13 cellular contexts compared by ENCODE assay signal in the genomic region with DNA sequence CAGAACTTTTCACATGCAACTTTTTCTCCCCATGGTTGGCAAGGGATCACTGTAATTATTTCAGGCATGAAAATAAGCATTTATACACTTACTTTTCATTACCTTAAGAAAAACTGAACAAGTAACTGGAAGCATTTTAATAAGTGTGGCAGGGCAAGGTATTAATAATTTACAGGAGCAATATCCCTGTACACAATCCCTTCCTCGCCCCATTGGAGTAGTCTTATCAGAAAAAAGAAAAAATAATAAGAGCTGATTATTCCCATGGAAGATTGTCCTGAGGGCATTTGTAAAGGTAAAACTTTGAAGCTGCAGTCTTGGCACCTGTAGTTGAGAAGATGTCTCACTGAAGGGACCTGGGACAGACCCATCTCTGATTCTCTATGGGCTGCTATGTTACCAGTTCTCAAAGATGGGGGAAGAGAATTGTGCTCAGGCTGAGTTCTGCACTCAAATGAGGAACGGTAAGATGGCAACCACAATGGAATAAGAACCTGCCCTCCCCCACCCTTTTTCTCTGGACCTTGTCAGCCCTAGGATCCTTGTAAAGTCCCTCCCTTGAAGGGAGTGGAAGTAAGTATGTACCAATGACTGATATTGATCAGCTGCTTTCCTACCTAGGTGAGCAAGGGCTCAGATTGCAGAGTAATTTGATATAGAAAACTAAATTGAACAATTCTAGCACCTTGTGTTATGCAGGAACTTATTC.
"Had no signal": no experiment of that assay in that cellular context is flagged by ENCODE, and none has a peak within 500 bp of the region (broad histone marks: within the 10 kb centered on the region; RNA-seq: fewer than 3 reads in every experiment).

No MANE protein-coding gene starts in this region.

- H3K79me2 ChIP-seq: parathyroid adenoma had no signal

- H3K9me3 Mint-ChIP-seq: activated T-cell treated with anti-CD3 and anti-CD28 coated beads, Interleukin-2, amount 50 U/mL, for 4 hours; effector memory CD8-positive, alpha-beta T cell; neural progenitor cell had no signal

- H3K4me2 ChIP-seq: neural progenitor cell had no signal

- H3K4me3 ChIP-seq: gastrocnemius medialis, neural progenitor cell had no signal

- H2AFZ ChIP-seq: neural progenitor cell had no signal

- H3K27me3 Mint-ChIP-seq: effector memory CD8-positive, alpha-beta T cell had no signal

- H3K27ac Mint-ChIP-seq: neural progenitor cell had no signal

- H3K4me3 Mint-ChIP-seq: activated T-cell treated with anti-CD3 and anti-CD28 coated beads, Interleukin-2, amount 50 U/mL, for 4 hours; neural progenitor cell had no signal

- ATAC-seq: gastrocnemius medialis had no signal

- H3K9me3 ChIP-seq: gastrocnemius medialis had no signal

- H3K4me1 ChIP-seq: gastrocnemius medialis, neural progenitor cell, parathyroid adenoma had no signal

- DNase-seq: activated CD4-positive, CD25-positive, alpha-beta regulatory T cell treated with anti-CD3 and anti-CD28 coated beads, Interleukin-2, amount 50 U/mL, for 72 hours; activated naive CD4-positive, alpha-beta T cell; activated T-cell treated with anti-CD3 and anti-CD28 coated beads, Interleukin-2, amount 50 U/mL, for 4 hours; gastrocnemius medialis; left ventricle myocardium superior; substantia nigra; T-helper 9 cell; trophoblast cell had no signal

- H3K36me3 ChIP-seq: brain microvascular endothelial cell, gastrocnemius medialis, neural progenitor cell had no signal

- H3K36me3 Mint-ChIP-seq: neural progenitor cell had no signal

- H3K4me1 Mint-ChIP-seq: neural progenitor cell had no signal

- H3K27ac ChIP-seq: brain microvascular endothelial cell, epithelial cell of prostate, gastrocnemius medialis, neural progenitor cell, parathyroid adenoma had no signal

- H3K27me3 ChIP-seq: brain microvascular endothelial cell, gastrocnemius medialis, neural progenitor cell had no signal
